3 cellular contexts compared by ENCODE assay signal in the genomic region with DNA sequence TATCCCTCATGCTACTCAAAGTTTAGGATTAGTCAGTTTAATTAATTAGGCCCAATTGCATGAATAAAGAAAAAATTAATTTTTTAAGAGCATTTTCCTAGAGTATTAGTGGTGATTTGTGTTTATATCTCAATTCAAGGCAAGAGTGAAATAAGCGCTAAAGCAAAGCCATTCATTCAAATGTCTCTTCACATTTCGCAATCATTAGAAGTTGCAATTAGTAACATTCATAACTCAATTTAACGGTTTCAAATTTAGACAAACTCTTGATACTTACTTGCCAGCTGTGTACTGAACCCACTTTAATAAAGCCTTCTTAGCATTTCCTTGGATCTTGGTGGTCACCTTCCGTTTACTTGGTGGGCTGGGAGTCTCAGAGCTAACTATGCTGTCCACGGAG.
A peak's percentile ranks its signal among the peaks of the same experiment; 100 is the strongest.
TF ChIP-seq lines count a peak whose summit lies in the region.

No MANE protein-coding gene starts in this region.

TF ChIP-seq in HepG2, 621 proteins besides CTCF, POLR2A, EP300 and RAD21:
- TF ChIP-seq CEBPB (IDR thresholded peaks at IDR 0.05; ENCODE audit: borderline replicate concordance, low read depth, low read length) (peak; percentile 79), ZNF484 (CRISPR knock-in tag; IDR thresholded peaks at IDR 0.05; ENCODE audit: borderline replicate concordance, low read depth) (no peak)

TF ChIP-seq in IMR-90, 13 proteins besides CTCF, POLR2A, EP300 and RAD21:
- TF ChIP-seq CEBPB (IDR thresholded peaks at IDR 0.05; ENCODE audit: low read depth, low read length) = peak; percentile 89
- TF ChIP-seq RFX5 (IDR thresholded peaks at IDR 0.05; ENCODE audit: low read depth, low read length) = no peak

TF ChIP-seq in H1, 55 proteins besides CTCF, POLR2A, EP300 and RAD21:
- TF ChIP-seq CEBPB (IDR thresholded peaks at IDR 0.05; ENCODE audit: low read depth, low read length) = peak; percentile 67; the same call in 1 of the 2 replicates
- no peak for TF ChIP-seq KDM4A (IDR thresholded peaks at IDR 0.05; ENCODE audit: low read depth, low read length, severe bottlenecking)
